ENCODE assay signal across 1 cellular context in genomic region chr1:33161061-33161681, GRCh38.
TF ChIP-seq lines count a peak whose summit lies in the region.

No MANE protein-coding gene starts in this region.

TF ChIP-seq in WTC11, 78 proteins besides CTCF, POLR2A, EP300 and RAD21 (continued from another document):
- TF ChIP-seq AFF4 (CRISPR knock-in tag; IDR thresholded peaks at IDR 0.05; ENCODE audit: borderline replicate concordance), result no peak
- TF ChIP-seq MLX (CRISPR knock-in tag; IDR thresholded peaks at IDR 0.05), result no peak
- no peak for TF ChIP-seq EMX1 (CRISPR knock-in tag; IDR thresholded peaks at IDR 0.05)
- TF ChIP-seq CREB1 (CRISPR knock-in tag; IDR thresholded peaks at IDR 0.05), result no peak
- TF ChIP-seq ETV6 (CRISPR knock-in tag; IDR thresholded peaks at IDR 0.05), result no peak
- TF ChIP-seq SMAD4 (CRISPR knock-in tag; IDR thresholded peaks at IDR 0.05), result no peak
- TF ChIP-seq FOXP4 (CRISPR knock-in tag; IDR thresholded peaks at IDR 0.05), result no peak
- no peak for TF ChIP-seq SP1 (CRISPR knock-in tag; conservative IDR thresholded peaks at IDR 0.05)
- TF ChIP-seq ZNF532 (CRISPR knock-in tag; IDR thresholded peaks at IDR 0.05; ENCODE audit: borderline replicate concordance), result no peak
